1 cellular context compared by ENCODE assay signal in the genomic region with DNA sequence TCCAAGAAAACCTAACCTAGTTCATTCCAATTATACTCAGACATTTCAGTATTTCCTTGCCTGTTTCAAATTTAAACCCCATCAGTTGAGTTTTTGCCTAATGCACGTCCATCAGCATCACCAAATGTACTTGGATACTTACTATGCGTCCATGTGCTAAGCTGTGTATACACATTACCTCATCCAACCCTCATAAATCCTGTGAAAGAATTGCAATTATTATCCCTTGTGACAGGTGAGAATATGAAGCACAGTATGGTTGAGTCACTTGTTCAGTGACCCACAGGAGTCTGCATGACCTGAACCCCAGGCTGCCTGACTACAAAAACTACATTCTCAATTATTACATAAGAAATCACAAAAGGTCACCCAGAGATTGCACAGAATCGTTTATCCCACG.
TF ChIP-seq lines count a peak whose summit lies in the region.

No MANE protein-coding gene starts in this region.

TF ChIP-seq in HEK293, 187 proteins besides CTCF, POLR2A, EP300 and RAD21 (continued from another document and continues in another):
- no peak for TF ChIP-seq REST (tag by site-specific recombination; IDR thresholded peaks at IDR 0.05)
- no peak for TF ChIP-seq ZNF571 (tag by site-specific recombination; IDR thresholded peaks at IDR 0.05)
- TF ChIP-seq ZNF518A (tag by site-specific recombination; conservative IDR thresholded peaks at IDR 0.05; ENCODE audit: low read depth) = no peak
- no peak for TF ChIP-seq ZNF624 (tag by site-specific recombination; IDR thresholded peaks at IDR 0.05)
- TF ChIP-seq OSR2 (tag by site-specific recombination; IDR thresholded peaks at IDR 0.05) = peak; percentile 63; the same call in 1 of the 2 replicates
- no peak for TF ChIP-seq ZNF776 (tag by site-specific recombination; IDR thresholded peaks at IDR 0.05; ENCODE audit: borderline replicate concordance)
- no peak for TF ChIP-seq ZNF560 (tag by site-specific recombination; IDR thresholded peaks at IDR 0.05; ENCODE audit: borderline replicate concordance)
- peak; percentile 90 for TF ChIP-seq HIC1 (tag by site-specific recombination; IDR thresholded peaks at IDR 0.05)
- TF ChIP-seq ZNF404 (tag by site-specific recombination; IDR thresholded peaks at IDR 0.05) = no peak
- TF ChIP-seq, protein P1, sequence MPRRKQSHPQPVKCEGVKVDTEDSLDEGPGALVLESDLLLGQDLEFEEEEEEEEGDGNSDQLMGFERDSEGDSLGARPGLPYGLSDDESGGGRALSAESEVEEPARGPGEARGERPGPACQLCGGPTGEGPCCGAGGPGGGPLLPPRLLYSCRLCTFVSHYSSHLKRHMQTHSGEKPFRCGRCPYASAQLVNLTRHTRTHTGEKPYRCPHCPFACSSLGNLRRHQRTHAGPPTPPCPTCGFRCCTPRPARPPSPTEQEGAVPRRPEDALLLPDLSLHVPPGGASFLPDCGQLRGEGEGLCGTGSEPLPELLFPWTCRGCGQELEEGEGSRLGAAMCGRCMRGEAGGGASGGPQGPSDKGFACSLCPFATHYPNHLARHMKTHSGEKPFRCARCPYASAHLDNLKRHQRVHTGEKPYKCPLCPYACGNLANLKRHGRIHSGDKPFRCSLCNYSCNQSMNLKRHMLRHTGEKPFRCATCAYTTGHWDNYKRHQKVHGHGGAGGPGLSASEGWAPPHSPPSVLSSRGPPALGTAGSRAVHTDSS (tag by site-specific recombination; IDR thresholded peaks at IDR 0.05) = no peak
- TF ChIP-seq ZNF394 (tag by site-specific recombination; IDR thresholded peaks at IDR 0.05; ENCODE audit: borderline replicate concordance) = peak; percentile 50; the same call in 1 of the 2 replicates
- TF ChIP-seq ZFP3 (tag by site-specific recombination; IDR thresholded peaks at IDR 0.05; ENCODE audit: low read depth) = no peak
- no peak for TF ChIP-seq TCF7L2 (IDR thresholded peaks at IDR 0.05; ENCODE audit: borderline replicate concordance, low read depth, low read length)
- TF ChIP-seq, protein P2, sequence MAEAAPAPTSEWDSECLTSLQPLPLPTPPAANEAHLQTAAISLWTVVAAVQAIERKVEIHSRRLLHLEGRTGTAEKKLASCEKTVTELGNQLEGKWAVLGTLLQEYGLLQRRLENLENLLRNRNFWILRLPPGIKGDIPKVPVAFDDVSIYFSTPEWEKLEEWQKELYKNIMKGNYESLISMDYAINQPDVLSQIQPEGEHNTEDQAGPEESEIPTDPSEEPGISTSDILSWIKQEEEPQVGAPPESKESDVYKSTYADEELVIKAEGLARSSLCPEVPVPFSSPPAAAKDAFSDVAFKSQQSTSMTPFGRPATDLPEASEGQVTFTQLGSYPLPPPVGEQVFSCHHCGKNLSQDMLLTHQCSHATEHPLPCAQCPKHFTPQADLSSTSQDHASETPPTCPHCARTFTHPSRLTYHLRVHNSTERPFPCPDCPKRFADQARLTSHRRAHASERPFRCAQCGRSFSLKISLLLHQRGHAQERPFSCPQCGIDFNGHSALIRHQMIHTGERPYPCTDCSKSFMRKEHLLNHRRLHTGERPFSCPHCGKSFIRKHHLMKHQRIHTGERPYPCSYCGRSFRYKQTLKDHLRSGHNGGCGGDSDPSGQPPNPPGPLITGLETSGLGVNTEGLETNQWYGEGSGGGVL (tag by site-specific recombination; IDR thresholded peaks at IDR 0.05) = no peak
- TF ChIP-seq, protein P3, sequence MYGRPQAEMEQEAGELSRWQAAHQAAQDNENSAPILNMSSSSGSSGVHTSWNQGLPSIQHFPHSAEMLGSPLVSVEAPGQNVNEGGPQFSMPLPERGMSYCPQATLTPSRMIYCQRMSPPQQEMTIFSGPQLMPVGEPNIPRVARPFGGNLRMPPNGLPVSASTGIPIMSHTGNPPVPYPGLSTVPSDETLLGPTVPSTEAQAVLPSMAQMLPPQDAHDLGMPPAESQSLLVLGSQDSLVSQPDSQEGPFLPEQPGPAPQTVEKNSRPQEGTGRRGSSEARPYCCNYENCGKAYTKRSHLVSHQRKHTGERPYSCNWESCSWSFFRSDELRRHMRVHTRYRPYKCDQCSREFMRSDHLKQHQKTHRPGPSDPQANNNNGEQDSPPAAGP (tag by site-specific recombination; IDR thresholded peaks at IDR 0.05) = no peak
- TF ChIP-seq ZNF600 (tag by site-specific recombination; IDR thresholded peaks at IDR 0.05) = no peak
- TF ChIP-seq ZNF629 (tag by site-specific recombination; IDR thresholded peaks at IDR 0.05) = peak; percentile 93
- peak; percentile 74 for TF ChIP-seq GLI2 (tag by site-specific recombination; IDR thresholded peaks at IDR 0.05; ENCODE audit: borderline replicate concordance, low read depth)
- 0 out of 2 replicates have a peak, but pooled peaks have one; percentile 17 for TF ChIP-seq SP2 (tag by site-specific recombination; IDR thresholded peaks at IDR 0.05)
- TF ChIP-seq BCL11B (tag by site-specific recombination; IDR thresholded peaks at IDR 0.05; ENCODE audit: low read depth) = no peak
- 0 out of 2 replicates have a peak, but pooled peaks have one; percentile 20 for TF ChIP-seq ZNF146 (tag by site-specific recombination; IDR thresholded peaks at IDR 0.05)
- TF ChIP-seq ZNF792 (tag by site-specific recombination; IDR thresholded peaks at IDR 0.05) = no peak
- no peak for TF ChIP-seq ZNF654 (tag by site-specific recombination; IDR thresholded peaks at IDR 0.05; ENCODE audit: low read depth)
- TF ChIP-seq, protein P4, sequence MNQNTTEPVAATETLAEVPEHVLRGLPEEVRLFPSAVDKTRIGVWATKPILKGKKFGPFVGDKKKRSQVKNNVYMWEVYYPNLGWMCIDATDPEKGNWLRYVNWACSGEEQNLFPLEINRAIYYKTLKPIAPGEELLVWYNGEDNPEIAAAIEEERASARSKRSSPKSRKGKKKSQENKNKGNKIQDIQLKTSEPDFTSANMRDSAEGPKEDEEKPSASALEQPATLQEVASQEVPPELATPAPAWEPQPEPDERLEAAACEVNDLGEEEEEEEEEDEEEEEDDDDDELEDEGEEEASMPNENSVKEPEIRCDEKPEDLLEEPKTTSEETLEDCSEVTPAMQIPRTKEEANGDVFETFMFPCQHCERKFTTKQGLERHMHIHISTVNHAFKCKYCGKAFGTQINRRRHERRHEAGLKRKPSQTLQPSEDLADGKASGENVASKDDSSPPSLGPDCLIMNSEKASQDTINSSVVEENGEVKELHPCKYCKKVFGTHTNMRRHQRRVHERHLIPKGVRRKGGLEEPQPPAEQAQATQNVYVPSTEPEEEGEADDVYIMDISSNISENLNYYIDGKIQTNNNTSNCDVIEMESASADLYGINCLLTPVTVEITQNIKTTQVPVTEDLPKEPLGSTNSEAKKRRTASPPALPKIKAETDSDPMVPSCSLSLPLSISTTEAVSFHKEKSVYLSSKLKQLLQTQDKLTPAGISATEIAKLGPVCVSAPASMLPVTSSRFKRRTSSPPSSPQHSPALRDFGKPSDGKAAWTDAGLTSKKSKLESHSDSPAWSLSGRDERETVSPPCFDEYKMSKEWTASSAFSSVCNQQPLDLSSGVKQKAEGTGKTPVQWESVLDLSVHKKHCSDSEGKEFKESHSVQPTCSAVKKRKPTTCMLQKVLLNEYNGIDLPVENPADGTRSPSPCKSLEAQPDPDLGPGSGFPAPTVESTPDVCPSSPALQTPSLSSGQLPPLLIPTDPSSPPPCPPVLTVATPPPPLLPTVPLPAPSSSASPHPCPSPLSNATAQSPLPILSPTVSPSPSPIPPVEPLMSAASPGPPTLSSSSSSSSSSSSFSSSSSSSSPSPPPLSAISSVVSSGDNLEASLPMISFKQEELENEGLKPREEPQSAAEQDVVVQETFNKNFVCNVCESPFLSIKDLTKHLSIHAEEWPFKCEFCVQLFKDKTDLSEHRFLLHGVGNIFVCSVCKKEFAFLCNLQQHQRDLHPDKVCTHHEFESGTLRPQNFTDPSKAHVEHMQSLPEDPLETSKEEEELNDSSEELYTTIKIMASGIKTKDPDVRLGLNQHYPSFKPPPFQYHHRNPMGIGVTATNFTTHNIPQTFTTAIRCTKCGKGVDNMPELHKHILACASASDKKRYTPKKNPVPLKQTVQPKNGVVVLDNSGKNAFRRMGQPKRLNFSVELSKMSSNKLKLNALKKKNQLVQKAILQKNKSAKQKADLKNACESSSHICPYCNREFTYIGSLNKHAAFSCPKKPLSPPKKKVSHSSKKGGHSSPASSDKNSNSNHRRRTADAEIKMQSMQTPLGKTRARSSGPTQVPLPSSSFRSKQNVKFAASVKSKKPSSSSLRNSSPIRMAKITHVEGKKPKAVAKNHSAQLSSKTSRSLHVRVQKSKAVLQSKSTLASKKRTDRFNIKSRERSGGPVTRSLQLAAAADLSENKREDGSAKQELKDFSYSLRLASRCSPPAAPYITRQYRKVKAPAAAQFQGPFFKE (tag by site-specific recombination; IDR thresholded peaks at IDR 0.05; ENCODE audit: borderline replicate concordance) = no peak
- TF ChIP-seq ZNF626 (tag by site-specific recombination; IDR thresholded peaks at IDR 0.05) = no peak
- peak; percentile 41; the same call in 1 of the 2 replicates for TF ChIP-seq KLF8 (tag by site-specific recombination; IDR thresholded peaks at IDR 0.05)
- no peak for TF ChIP-seq MYNN (tag by site-specific recombination; IDR thresholded peaks at IDR 0.05; ENCODE audit: borderline replicate concordance)
- TF ChIP-seq ZNF274 (IDR thresholded peaks at IDR 0.05; ENCODE audit: low read length) = no peak
- TF ChIP-seq ZNF274 (tag by site-specific recombination; IDR thresholded peaks at IDR 0.05; ENCODE audit: borderline replicate concordance) = no peak
- TF ChIP-seq HOXD13 (CRISPR knock-in tag; IDR thresholded peaks at IDR 0.05; ENCODE audit: borderline replicate concordance) = no peak
- TF ChIP-seq ZSCAN23 (tag by site-specific recombination; IDR thresholded peaks at IDR 0.05) = 0 out of 2 replicates have a peak, but pooled peaks have one; percentile 79
- no peak for TF ChIP-seq ZNF16 (tag by site-specific recombination; IDR thresholded peaks at IDR 0.05; ENCODE audit: low read depth)
- no peak for TF ChIP-seq ZNF521 (tag by site-specific recombination; IDR thresholded peaks at IDR 0.05)
